9 cellular contexts compared by ENCODE assay signal in genomic region chr16:2471653-2472487, GRCh38. TPM values are rescaled to one million over a fixed set of nuclear protein-coding genes. Genes with fewer than 3 reads are reported as not detected.
A peak's percentile ranks its signal among the peaks of the same experiment; 100 is the strongest.
DNase-seq lines count a peak whose midpoint lies in the region; ATAC-seq and TF ChIP-seq lines count a peak whose summit lies in the region.
"Had no signal": no experiment of that assay in that cellular context is flagged by ENCODE, and none has a peak within 500 bp of the region (broad histone marks: within the 10 kb centered on the region; RNA-seq: fewer than 3 reads in every experiment).

No MANE protein-coding gene starts in this region.

- H3K27me3 ChIP-seq in GM23248 (replicated peaks; ENCODE audit: insufficient read depth) (no peaks in the 10 kb centered on the region), PC-3 (ENCODE audit: low read length) (no peaks in the 10 kb centered on the region), esophagus squamous epithelium (peaks cover 4 to 76% (median 18%) of the 10 kb centered on the region in 4 donors), parathyroid adenoma (ENCODE audit: control insufficient read depth, insufficient read depth, low read length) (no peaks in the 10 kb centered on the region)
- H3K27me3 ChIP-seq in naive thymus-derived CD4-positive, alpha-beta T cell (ENCODE audit: control insufficient read depth in 2 of 2, insufficient read depth in 2 of 2, low read length in 2 of 2) = peaks cover 4 to 24% of the 10 kb centered on the region in 2 donors

- POLR2A ChIA-PET in PC-3 (lab: Charles Lee; ENCODE audit: unreplicated experiment) = no interaction called here
- POLR2A ChIA-PET in naive thymus-derived CD4-positive, alpha-beta T cell (lab: Charles Lee) = no interaction called here

- intact Hi-C loops in PC-3 (cut with micrococcal nuclease) = no loop called here
- intact Hi-C loops in esophagus squamous epithelium (cut with DNase I) = no loop called here
- intact Hi-C loops in naive thymus-derived CD4-positive, alpha-beta T cell (cut with micrococcal nuclease) = loop anchor here in 1 of 2 donors (5.0 kb wide), 2 partner anchors 205 to 210 kb away; partner anchors contain the start of genes KCTD5 and RNPS1

- CTCF ChIA-PET in PC-3 (lab: Charles Lee) = no interaction called here
- CTCF ChIA-PET in naive thymus-derived CD4-positive, alpha-beta T cell (lab: Charles Lee) = no interaction called here

- no peaks in the 10 kb centered on the region for H3F3A ChIP-seq in GM23248 (ENCODE audit: insufficient read depth)
- H3F3A ChIP-seq in PC-3 (ENCODE audit: low read length, unreplicated experiment) = no peaks in the 10 kb centered on the region

- in situ Hi-C loops in GM23248 (cut with MboI) = no loop called here

- H3K4me1 ChIP-seq in GM23248 (ENCODE audit: insufficient read depth) = no peaks in the 10 kb centered on the region; the same call in 1 of the 2 replicates
- H3K4me1 ChIP-seq in PC-3 (ENCODE audit: insufficient read depth, low read length) = peaks cover 9% of the 10 kb centered on the region; the same call in 1 of the 2 replicates
- H3K4me1 ChIP-seq in esophagus squamous epithelium = peaks cover 35 to 90% (median 65%) of the 10 kb centered on the region in 3 donors
- H3K4me1 ChIP-seq in parathyroid adenoma = peaks cover 15% of the 10 kb centered on the region
- H3K4me1 ChIP-seq in naive thymus-derived CD4-positive, alpha-beta T cell (ENCODE audit: control insufficient read depth in 2 of 2, insufficient read depth in 2 of 2, low read length in 2 of 2) = peaks cover 10 to 11% of the 10 kb centered on the region in 2 donors

- no peak for DNase-seq in GM23248
- no peak for DNase-seq in PC-3
- DNase-seq in esophagus squamous epithelium (lab: John Stamatoyannopoulos, UW) = no peak
- no peak for DNase-seq in activated naive CD4-positive, alpha-beta T cell treated with anti-CD3 and anti-CD28 coated beads, Interleukin-2, amount 50 U/mL, for 16 hours
- no peak for DNase-seq in effector CD8-positive, alpha-beta T cell (lab: John Stamatoyannopoulos, UW)
- no peak for DNase-seq in naive thymus-derived CD4-positive, alpha-beta T cell
- DNase-seq: cerebellar nuclear complex, T-helper 1 cell had no signal

- H3K4me3 ChIP-seq in GM23248 (peak overlapping the region; percentile 31), PC-3 (ENCODE audit: low read length) (no peak overlapping the region; the same call in 1 of the 2 replicates), esophagus squamous epithelium (peak overlapping the region in 3 of 4 donors; percentile 1 to 58 (median 36)), parathyroid adenoma (ENCODE audit: low read depth, low read length) (no peak overlapping the region)
- no peak overlapping the region for H3K4me3 ChIP-seq in naive thymus-derived CD4-positive, alpha-beta T cell (ENCODE audit: low read length)

- H3K36me3 ChIP-seq in GM23248 (ENCODE audit: low read depth) = no peaks in the 10 kb centered on the region
- H3K36me3 ChIP-seq in PC-3 (ENCODE audit: low read depth, low read length) = no peaks in the 10 kb centered on the region
- H3K36me3 ChIP-seq in esophagus squamous epithelium = no peaks in the 10 kb centered on the region
- no peaks in the 10 kb centered on the region for H3K36me3 ChIP-seq in parathyroid adenoma (ENCODE audit: control insufficient read depth, insufficient read depth, low read length)
- H3K36me3 ChIP-seq in naive thymus-derived CD4-positive, alpha-beta T cell (ENCODE audit: control insufficient read depth in 2 of 3, insufficient read depth in 3 of 3, low read length in 3 of 3) = no peaks in the 10 kb centered on the region

- no peaks in the 10 kb centered on the region for H3K9me2 ChIP-seq in GM23248 (ENCODE audit: insufficient read depth)
- no peaks in the 10 kb centered on the region for H3K9me2 ChIP-seq in PC-3 (replicated peaks; ENCODE audit: low read length)

- H4K20me1 ChIP-seq in GM23248 (ENCODE audit: insufficient read depth) (no peaks in the 10 kb centered on the region), PC-3 (ENCODE audit: low read length) (no peaks in the 10 kb centered on the region)

- TF ChIP-seq CTCF in PC-3 (conservative IDR thresholded peaks at IDR 0.05; ENCODE audit: low read depth, low read length) (no peak), esophagus squamous epithelium (IDR thresholded peaks at IDR 0.05) (no peak), parathyroid adenoma (IDR thresholded peaks at IDR 0.05) (no peak)

- no peak for TF ChIP-seq POLR2A in esophagus squamous epithelium (IDR thresholded peaks at IDR 0.05)

- H3K4me3 Mint-ChIP-seq in naive thymus-derived CD4-positive, alpha-beta T cell = peak overlapping the region in 2 of 10 donors; percentile 34 to 59

- H2AFZ ChIP-seq in GM23248 = no peak overlapping the region
- no peak overlapping the region for H2AFZ ChIP-seq in PC-3 (ENCODE audit: low read length)
- H2AFZ ChIP-seq in parathyroid adenoma = peak overlapping the region; percentile 5

- no peak overlapping the region for H3K27ac Mint-ChIP-seq in naive thymus-derived CD4-positive, alpha-beta T cell

- no peaks in the 10 kb centered on the region for H3K9me3 Mint-ChIP-seq in naive thymus-derived CD4-positive, alpha-beta T cell

- H3K36me3 Mint-ChIP-seq in naive thymus-derived CD4-positive, alpha-beta T cell = peaks cover 0 to 1% (median 0%) of the 10 kb centered on the region in 5 donors

- H3K9me3 ChIP-seq in GM23248 (ENCODE audit: low read depth) = no peaks in the 10 kb centered on the region
- H3K9me3 ChIP-seq in PC-3 (ENCODE audit: low read length) = no peaks in the 10 kb centered on the region
- no peaks in the 10 kb centered on the region for H3K9me3 ChIP-seq in esophagus squamous epithelium
- H3K9me3 ChIP-seq in parathyroid adenoma (ENCODE audit: control insufficient read depth, low read length) = no peaks in the 10 kb centered on the region
- H3K9me3 ChIP-seq in naive thymus-derived CD4-positive, alpha-beta T cell (ENCODE audit: control insufficient read depth in 2 of 3, low read length in 3 of 3) = no peaks in the 10 kb centered on the region

- H3K4me2 ChIP-seq in GM23248 (ENCODE audit: unreplicated experiment) = no peak overlapping the region
- H3K4me2 ChIP-seq in PC-3 (ENCODE audit: low read length) = peak overlapping the region; percentile 57; the same call in 1 of the 2 replicates
- H3K4me2 ChIP-seq in parathyroid adenoma (ENCODE audit: low read length) = no peak overlapping the region

- H3K9ac ChIP-seq in GM23248 = no peak overlapping the region
- H3K9ac ChIP-seq in PC-3 (ENCODE audit: low read length) = no peak overlapping the region
- no peak overlapping the region for H3K9ac ChIP-seq in parathyroid adenoma

- BruUV-seq in PC-3 (replicated peaks; lab: Mats Ljungman, UMichigan) = no TSS peak

- no peak for ATAC-seq in PC-3
- ATAC-seq in naive thymus-derived CD4-positive, alpha-beta T cell = no peak

- peaks cover 12 to 52% (median 19%) of the 10 kb centered on the region in 5 donors for H3K27me3 Mint-ChIP-seq in naive thymus-derived CD4-positive, alpha-beta T cell

- 41 to 72% methylated on average over 29 to 59 of the region's 61 CpGs for WGBS in GM23248 (ENCODE audit: low coverage in 1 of 2, low lambda C conversion rate in 2 of 2, missing lambda C conversion rate in 2 of 2), 2 experiments
- no CpG with 5 or more reads among the region's 61 CpGs for WGBS in esophagus squamous epithelium, 2 donors

- H3K27ac ChIP-seq in GM23248 (no peak overlapping the region), PC-3 (ENCODE audit: low read length) (no peak overlapping the region), esophagus squamous epithelium (no peak overlapping the region), parathyroid adenoma (no peak overlapping the region)
- no peak overlapping the region for H3K27ac ChIP-seq in naive thymus-derived CD4-positive, alpha-beta T cell (ENCODE audit: low read depth, low read length)

- peaks cover 4 to 31% (median 18%) of the 10 kb centered on the region in 7 donors for H3K4me1 Mint-ChIP-seq in naive thymus-derived CD4-positive, alpha-beta T cell

- H3K79me2 ChIP-seq in GM23248 (ENCODE audit: insufficient read depth) (peaks cover 15% of the 10 kb centered on the region), PC-3 (ENCODE audit: low read length) (peaks cover 14% of the 10 kb centered on the region), parathyroid adenoma (no peaks in the 10 kb centered on the region)

RNA-seq across cellular contexts. Expression of gene NTN3, which starts 0.8 kb away (rescaled TPM):
- 1.8 TPM in 1 of 2 replicates, not detected in the other for total RNA-seq in GM23248 (2014; rRNA removed; shearing (Covaris generic))
- not detected in 2 replicates for polyA plus RNA-seq in GM23248 (2016; fragmentation: Nextera tagmentation; extraction: Ambion mirVana)
- not detected in 2 replicates for total RNA-seq in PC-3 (2014; rRNA removed)
- total RNA-seq in esophagus squamous epithelium = under 1 TPM in 1 of 4 donors, not detected in 3; 0.38 TPM
- total RNA-seq in naive thymus-derived CD4-positive, alpha-beta T cell = not detected
- not detected for polyA plus RNA-seq in naive thymus-derived CD4-positive, alpha-beta T cell

RNA-seq across cellular contexts. Expression of gene TBC1D24, which starts 3.1 kb away (rescaled TPM):
- total RNA-seq in GM23248 (2014; rRNA removed; shearing (Covaris generic)) = 17.8 and 18.7 TPM in 2 replicates
- polyA plus RNA-seq in GM23248 (2016; fragmentation: Nextera tagmentation; extraction: Ambion mirVana) = 9.3 and 10.1 TPM in 2 replicates
- total RNA-seq in PC-3 (2014; rRNA removed) (11.3 and 15.2 TPM in 2 replicates), esophagus squamous epithelium (1 to 10 TPM; 3.1 to 4.6 (median 3.7) TPM)
- 10 to 100 TPM in 2 of 5 experiments, 1 to 10 TPM in 3; 5.4 to 13.5 (median 9.2) TPM for total RNA-seq in naive thymus-derived CD4-positive, alpha-beta T cell
- 1 to 10 TPM; 1.7 to 2.5 TPM for polyA plus RNA-seq in naive thymus-derived CD4-positive, alpha-beta T cell

RNA-seq across cellular contexts. Expression of gene TEDC2, which starts 12.0 kb away (rescaled TPM):
- 6.8 and 8.3 TPM in 2 replicates for total RNA-seq in GM23248 (2014; rRNA removed; shearing (Covaris generic))
- 4.2 and 4.8 TPM in 2 replicates for polyA plus RNA-seq in GM23248 (2016; fragmentation: Nextera tagmentation; extraction: Ambion mirVana)
- total RNA-seq in PC-3 (2014; rRNA removed) (35.5 and 44.9 TPM in 2 replicates), esophagus squamous epithelium (10 to 100 TPM in 1 of 4 donors, 1 to 10 TPM in 3; 1.1 to 12.3 (median 4.4) TPM)
- 10 to 100 TPM in 1 of 5 experiments, 1 to 10 TPM in 1, under 1 TPM in 2, not detected in 1; 0.32 to 16.7 (median 0.71) TPM for total RNA-seq in naive thymus-derived CD4-positive, alpha-beta T cell
- polyA plus RNA-seq in naive thymus-derived CD4-positive, alpha-beta T cell = under 1 TPM; 0.39 to 0.84 TPM

RNA-seq across cellular contexts. Expression of gene ATP6V0C, which starts 41.9 kb away (rescaled TPM):
- 43.2 and 44.9 TPM in 2 replicates for total RNA-seq in GM23248 (2014; rRNA removed; shearing (Covaris generic))
- polyA plus RNA-seq in GM23248 (2016; fragmentation: Nextera tagmentation; extraction: Ambion mirVana) = 186 and 197 TPM in 2 replicates
- total RNA-seq in PC-3 (2014; rRNA removed) = 67.4 and 80.2 TPM in 2 replicates
- total RNA-seq in esophagus squamous epithelium = 100 to 1,000 TPM in 2 of 4 donors, 10 to 100 TPM in 2; 70.8 to 196 (median 125) TPM
- total RNA-seq in naive thymus-derived CD4-positive, alpha-beta T cell = 100 to 1,000 TPM in 4 of 5 experiments, 10 to 100 TPM in 1; 98.2 to 303 (median 113) TPM
- 10 to 100 TPM; 76.5 to 96.9 TPM for polyA plus RNA-seq in naive thymus-derived CD4-positive, alpha-beta T cell

RNA-seq across cellular contexts. Expression of gene CCNF, which starts 42.6 kb away (rescaled TPM):
- total RNA-seq in GM23248 (2014; rRNA removed; shearing (Covaris generic)) = 11.5 and 15.7 TPM in 2 replicates
- polyA plus RNA-seq in GM23248 (2016; fragmentation: Nextera tagmentation; extraction: Ambion mirVana) = 9.3 and 10.5 TPM in 2 replicates
- 26.8 and 31.4 TPM in 2 replicates for total RNA-seq in PC-3 (2014; rRNA removed)
- total RNA-seq in esophagus squamous epithelium = 10 to 100 TPM in 2 of 4 donors, 1 to 10 TPM in 2; 5.9 to 18.6 (median 10.2) TPM
- total RNA-seq in naive thymus-derived CD4-positive, alpha-beta T cell = 10 to 100 TPM in 1 of 5 experiments, 1 to 10 TPM in 4; 2.6 to 50.1 (median 3.4) TPM
- polyA plus RNA-seq in naive thymus-derived CD4-positive, alpha-beta T cell = 1 to 10 TPM in 1 of 2 donors, under 1 TPM in 1; 0.41 to 5.9 TPM

Comparison
In these comparisons a context has a peak if more than half of its experiments do, and no peak if none do; other contexts are left out.
1. H3K4me3 ChIP-seq: peak in GM23248 (single experiment) and esophagus squamous epithelium (3 of 4); none in PC-3 (single experiment), parathyroid adenoma (single experiment) and naive thymus-derived CD4-positive, alpha-beta T cell (single experiment).